11 cellular contexts compared by ENCODE assay signal in genomic region chr7:44983742-44984477, GRCh38. TPM values are rescaled to one million over a fixed set of nuclear protein-coding genes. Genes with fewer than 3 reads are reported as not detected.
DNase-seq lines count a peak whose midpoint lies in the region; ATAC-seq and TF ChIP-seq lines count a peak whose summit lies in the region.
"Had no signal": no experiment of that assay in that cellular context is flagged by ENCODE, and none has a peak within 500 bp of the region (broad histone marks: within the 10 kb centered on the region; RNA-seq: fewer than 3 reads in every experiment).

No MANE protein-coding gene starts in this region.

- no peaks in the 10 kb centered on the region for H3K27me3 Mint-ChIP-seq in CD8-positive, alpha-beta T cell (ENCODE audit: low read depth)
- no peaks in the 10 kb centered on the region for H3K27me3 Mint-ChIP-seq in activated naive CD8-positive, alpha-beta T cell treated with anti-CD3 and anti-CD28 coated beads, Interleukin-2, amount 10 ng/mL, durations not matched to agents 7 days and 5 days
- H3K27me3 Mint-ChIP-seq in natural killer cell (ENCODE audit: low read depth in 2 of 2): no peaks in the 10 kb centered on the region

- H3K27ac Mint-ChIP-seq in CD8-positive, alpha-beta T cell: peak overlapping the region; percentile 98
- H3K27ac Mint-ChIP-seq in activated naive CD8-positive, alpha-beta T cell treated with anti-CD3 and anti-CD28 coated beads, Interleukin-2, amount 10 ng/mL, durations not matched to agents 7 days and 5 days: peak overlapping the region; percentile 98
- H3K27ac Mint-ChIP-seq in natural killer cell: peak overlapping the region; percentile 99 to 100

- POLR2A ChIA-PET in CD8-positive, alpha-beta T cell (lab: Charles Lee): interaction anchor here (2.0 kb wide), 1 partner anchor 44 kb away, joined by 10 read pairs; no protein-coding TSS in a partner anchor
- POLR2A ChIA-PET in activated naive CD8-positive, alpha-beta T cell treated with anti-CD3 and anti-CD28 coated beads, Interleukin-2, amount 10 ng/mL, durations not matched to agents 7 days and 5 days (lab: Charles Lee): interaction anchor here (0.6 to 14.8 kb wide), 4 partner anchors 10 to 44 kb away, joined by 6 to 202 read pairs (median 51); partner anchors contain the start of gene CCM2

- peak overlapping the region; percentile 100; the same call in 1 of the 2 replicates for H3K9ac ChIP-seq in KMS-11

- no peak for TF ChIP-seq CTCF in CD8-positive, alpha-beta T cell (IDR thresholded peaks at IDR 0.05)
- TF ChIP-seq CTCF in KMS-11 (conservative IDR thresholded peaks at IDR 0.05; ENCODE audit: low read depth, low read length): no peak
- no peak for TF ChIP-seq CTCF in natural killer cell (IDR thresholded peaks at IDR 0.05)

- H3K4me1 ChIP-seq in CD8-positive, alpha-beta T cell (ENCODE audit: insufficient read depth, low read length): peaks cover 60% of the 10 kb centered on the region
- H3K4me1 ChIP-seq in KMS-11 (ENCODE audit: low read depth, poor library complexity, severe bottlenecking): peaks cover 59% of the 10 kb centered on the region
- no peaks in the 10 kb centered on the region for H3K4me1 ChIP-seq in right cardiac atrium (ENCODE audit: control insufficient read depth, insufficient read depth, low read length)

- peak overlapping the region; percentile 96 for H3K4me3 Mint-ChIP-seq in CD8-positive, alpha-beta T cell
- H3K4me3 Mint-ChIP-seq in activated naive CD8-positive, alpha-beta T cell treated with anti-CD3 and anti-CD28 coated beads, Interleukin-2, amount 10 ng/mL, durations not matched to agents 7 days and 5 days: peak overlapping the region; percentile 98
- H3K4me3 Mint-ChIP-seq in natural killer cell: peak overlapping the region; percentile 45

- intact Hi-C loops in CD8-positive, alpha-beta T cell (cut with DNase I, micrococcal nuclease): no loop called here
- intact Hi-C loops in natural killer cell (cut with micrococcal nuclease): no loop called here
- intact Hi-C loops in right cardiac atrium (cut with DNase I): loop anchor here in 1 of 4 donors (10.0 kb wide), 1 partner anchor 121 kb away; no protein-coding TSS in a partner anchor

- no peak for ATAC-seq in CD8-positive, alpha-beta T cell
- no peak for ATAC-seq in activated naive CD8-positive, alpha-beta T cell treated with anti-CD3 and anti-CD28 coated beads, Interleukin-2, amount 10 ng/mL, durations not matched to agents 7 days and 5 days (ENCODE audit: low read depth)
- ATAC-seq in natural killer cell: no peak
- ATAC-seq in right cardiac atrium: no peak
- no peak for ATAC-seq in GM18861 (IDR thresholded peaks at IDR 0.05; ENCODE audit: unreplicated experiment)
- ATAC-seq: right lobe of liver had no signal

- H4K20me1 ChIP-seq in KMS-11 (ENCODE audit: insufficient read depth): peaks cover 16% of the 10 kb centered on the region

- 83% methylated on average over 6 of the region's 6 CpGs for WGBS in right cardiac atrium

- CTCF ChIA-PET in CD8-positive, alpha-beta T cell (lab: Charles Lee): interaction anchor here (0.6 to 3.4 kb wide), 3 partner anchors 10 to 153 kb away, joined by 4 to 15 read pairs (median 11); no protein-coding TSS in a partner anchor

- H3K27ac ChIP-seq in CD8-positive, alpha-beta T cell (ENCODE audit: low read depth, low read length): no peak overlapping the region
- H3K27ac ChIP-seq in KMS-11 (peak overlapping the region; percentile 95; the same call in 1 of the 2 replicates), right cardiac atrium (ENCODE audit: low read length) (no peak overlapping the region)
- H3K27ac ChIP-seq: right lobe of liver had no signal

- no peaks in the 10 kb centered on the region for H3K9me3 ChIP-seq in CD8-positive, alpha-beta T cell (ENCODE audit: low read length)
- H3K9me3 ChIP-seq in right cardiac atrium (ENCODE audit: control insufficient read depth, low read length): no peaks in the 10 kb centered on the region
- H3K9me3 ChIP-seq: right lobe of liver had no signal

- H3K79me2 ChIP-seq in KMS-11 (ENCODE audit: insufficient read depth, low read depth): peaks cover 47% of the 10 kb centered on the region

- H3K4me2 ChIP-seq in KMS-11: peak overlapping the region; percentile 100

- H3K4me3 ChIP-seq in CD8-positive, alpha-beta T cell (ENCODE audit: low read depth, low read length): no peak overlapping the region
- H3K4me3 ChIP-seq in KMS-11 (IDR thresholded peaks at IDR 0.05; ENCODE audit: insufficient read depth, low read depth, low read length): no peak overlapping the region
- no peak overlapping the region for H3K4me3 ChIP-seq in right cardiac atrium (ENCODE audit: low read length)
- H3K4me3 ChIP-seq: right lobe of liver had no signal

- peaks cover 23% of the 10 kb centered on the region for H3K36me3 ChIP-seq in CD8-positive, alpha-beta T cell (ENCODE audit: insufficient read depth, low read length)
- peaks cover 25% of the 10 kb centered on the region; the same call in 1 of the 2 replicates for H3K36me3 ChIP-seq in KMS-11 (ENCODE audit: insufficient read depth)

- peaks cover 76% of the 10 kb centered on the region for H3K4me1 Mint-ChIP-seq in CD8-positive, alpha-beta T cell (ENCODE audit: low read depth)
- peaks cover 66% of the 10 kb centered on the region for H3K4me1 Mint-ChIP-seq in activated naive CD8-positive, alpha-beta T cell treated with anti-CD3 and anti-CD28 coated beads, Interleukin-2, amount 10 ng/mL, durations not matched to agents 7 days and 5 days
- peaks cover 59 to 65% of the 10 kb centered on the region in 2 donors for H3K4me1 Mint-ChIP-seq in natural killer cell

- no peaks in the 10 kb centered on the region for H3K27me3 ChIP-seq in CD8-positive, alpha-beta T cell (ENCODE audit: insufficient read depth, low read length)
- H3K27me3 ChIP-seq in KMS-11 (ENCODE audit: insufficient read depth, low read depth) (no peaks in the 10 kb centered on the region), right cardiac atrium (ENCODE audit: control insufficient read depth, insufficient read depth) (no peaks in the 10 kb centered on the region)
- H3K27me3 ChIP-seq: right lobe of liver had no signal

- peaks cover 54% of the 10 kb centered on the region for H3K36me3 Mint-ChIP-seq in CD8-positive, alpha-beta T cell
- peaks cover 40% of the 10 kb centered on the region for H3K36me3 Mint-ChIP-seq in activated naive CD8-positive, alpha-beta T cell treated with anti-CD3 and anti-CD28 coated beads, Interleukin-2, amount 10 ng/mL, durations not matched to agents 7 days and 5 days
- H3K36me3 Mint-ChIP-seq in natural killer cell: peaks cover 11% of the 10 kb centered on the region

- no peak overlapping the region for H2AFZ ChIP-seq in KMS-11 (ENCODE audit: low read depth)

- no peaks in the 10 kb centered on the region for H3K9me3 Mint-ChIP-seq in CD8-positive, alpha-beta T cell
- no peaks in the 10 kb centered on the region for H3K9me3 Mint-ChIP-seq in activated naive CD8-positive, alpha-beta T cell treated with anti-CD3 and anti-CD28 coated beads, Interleukin-2, amount 10 ng/mL, durations not matched to agents 7 days and 5 days
- no peaks in the 10 kb centered on the region for H3K9me3 Mint-ChIP-seq in natural killer cell

- DNase-seq in CD8-positive, alpha-beta T cell: no peak
- DNase-seq in activated naive CD8-positive, alpha-beta T cell treated with anti-CD3 and anti-CD28 coated beads, Interleukin-2, amount 10 ng/mL, durations not matched to agents 7 days and 5 days: no peak
- DNase-seq in natural killer cell: no peak
- no peak for DNase-seq in right cardiac atrium
- DNase-seq in SK-N-DZ (ENCODE audit: low spot score): no peak
- DNase-seq in DMS153 (lab: John Stamatoyannopoulos, UW): no peak
- DNase-seq: kidney glomerular epithelial cell, NCI-H1092 had no signal

RNA-seq across cellular contexts. Expression of gene MYO1G, which starts 5.1 kb away (rescaled TPM):
- total RNA-seq in CD8-positive, alpha-beta T cell: 100 to 1,000 TPM; 142 to 143 TPM
- 100 to 1,000 TPM; 382 to 403 TPM for total RNA-seq in activated naive CD8-positive, alpha-beta T cell treated with anti-CD3 and anti-CD28 coated beads, Interleukin-2, amount 10 ng/mL, durations not matched to agents 7 days and 5 days
- total RNA-seq in natural killer cell (100 to 1,000 TPM; 371 to 470 (median 429) TPM), right cardiac atrium (1 to 10 TPM in 3 of 4 donors, under 1 TPM in 1; 0.91 to 3.0 (median 2.2) TPM)
- polyA plus RNA-seq in right cardiac atrium: 0.70 TPM
- polyA plus RNA-seq in SK-N-DZ (2014; cell fraction: cytosol; rRNA removed): 0.09 TPM in 1 of 2 replicates, not detected in the other
- polyA plus RNA-seq in SK-N-DZ (2014; cell fraction: nucleus; rRNA removed): 0.14 and 0.22 TPM in 2 replicates

RNA-seq across cellular contexts. Expression of gene CCM2, which starts 16.1 kb away (rescaled TPM):
- 10 to 100 TPM; 42.8 to 44.6 TPM for total RNA-seq in CD8-positive, alpha-beta T cell
- total RNA-seq in activated naive CD8-positive, alpha-beta T cell treated with anti-CD3 and anti-CD28 coated beads, Interleukin-2, amount 10 ng/mL, durations not matched to agents 7 days and 5 days: 100 to 1,000 TPM; 126 to 132 TPM
- total RNA-seq in natural killer cell (100 to 1,000 TPM in 1 of 3 donors, 10 to 100 TPM in 2; 66.2 to 104 (median 97.5) TPM), right cardiac atrium (10 to 100 TPM; 26.4 to 37.0 (median 32.4) TPM)
- polyA plus RNA-seq in right cardiac atrium: 32.8 TPM
- polyA plus RNA-seq in SK-N-DZ (2014; cell fraction: cytosol; rRNA removed): 31.1 and 38.3 TPM in 2 replicates
- 30.9 and 32.2 TPM in 2 replicates for polyA plus RNA-seq in SK-N-DZ (2014; cell fraction: nucleus; rRNA removed)

Comparison
In these comparisons a context has a peak if more than half of its experiments do, and no peak if none do; other contexts are left out.
1. H3K4me3 Mint-ChIP-seq: peak in every context shown above with its lines; median percentile 98 in activated naive CD8-positive, alpha-beta T cell treated with anti-CD3 and anti-CD28 coated beads, Interleukin-2, amount 10 ng/mL, durations not matched to agents 7 days and 5 days; 96 in CD8-positive, alpha-beta T cell; 45 in natural killer cell.
2. RNA of gene MYO1G, which starts 5.1 kb away (total RNA-seq): 371 to 470 TPM in natural killer cell, 382 to 403 TPM in activated naive CD8-positive, alpha-beta T cell treated with anti-CD3 and anti-CD28 coated beads, Interleukin-2, amount 10 ng/mL, durations not matched to agents 7 days and 5 days and 142 to 143 TPM in CD8-positive, alpha-beta T cell; 0.91 to 3.0 TPM in right cardiac atrium; every median in the first group is over 10 times any median in the second.
3. Peak in every context shown above with its lines, with median percentiles within 50 percentile points of each other: H3K27ac Mint-ChIP-seq.